ENCODE assay signal across 8 cellular contexts in the genomic region with DNA sequence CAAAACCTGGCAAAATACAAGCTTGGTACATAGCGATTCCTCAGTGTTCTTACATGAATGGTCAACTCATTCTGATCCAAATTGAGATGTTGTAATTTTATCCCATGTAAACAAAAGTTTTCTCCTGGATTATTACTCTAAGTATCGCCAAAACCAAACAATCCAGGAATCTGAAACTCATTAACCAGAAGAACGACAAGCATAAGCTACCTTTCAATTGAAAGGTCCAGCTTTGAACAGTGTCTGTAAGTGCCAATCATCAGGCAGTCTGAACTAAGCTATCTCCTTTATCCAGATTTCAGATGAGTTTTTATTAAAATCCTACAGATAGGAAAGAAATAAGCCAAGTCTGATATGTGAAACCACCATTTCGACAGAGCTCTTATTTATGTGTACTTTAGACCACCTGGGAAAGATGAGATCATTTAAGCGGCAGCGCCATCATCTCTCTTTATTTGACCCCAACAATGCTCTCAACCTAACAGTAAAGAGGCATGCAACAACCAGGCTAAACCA. TPM values are rescaled to one million over a fixed set of nuclear protein-coding genes. Genes with fewer than 3 reads are reported as not detected.
DNase-seq lines count a peak whose midpoint lies in the region; ATAC-seq and TF ChIP-seq lines count a peak whose summit lies in the region.

No MANE protein-coding gene starts in this region.

- H3K27me3 ChIP-seq in GM06990 (replicated peaks; ENCODE audit: control insufficient read depth, insufficient read depth, low read length) (no peaks in the 10 kb centered on the region), NT2/D1 (ENCODE audit: insufficient read depth, insufficient read length) (no peaks in the 10 kb centered on the region)

- H3K4me1 ChIP-seq in NT2/D1 (ENCODE audit: insufficient read depth, insufficient read length), result peaks cover 2% of the 10 kb centered on the region

- H3K9ac ChIP-seq in NT2/D1 (ENCODE audit: insufficient read length, low read depth), result peak overlapping the region; percentile 98

- H3K27me3 Mint-ChIP-seq in progenitor cell of endocrine pancreas, result no peaks in the 10 kb centered on the region

- H3K4me3 ChIP-seq in GM06990 (replicated peaks; ENCODE audit: low read depth, low read length) (peak overlapping the region; percentile 97), NT2/D1 (ENCODE audit: insufficient read length, low read depth) (peak overlapping the region; percentile 95), epithelial cell of esophagus (ENCODE audit: low read length) (peak overlapping the region; percentile 97)

- H3K36me3 ChIP-seq in GM06990 (ENCODE audit: control insufficient read depth, insufficient read depth, low read length) (no peaks in the 10 kb centered on the region; the same call in 1 of the 2 replicates), NT2/D1 (ENCODE audit: insufficient read depth, insufficient read length, low read length) (peaks cover 20% of the 10 kb centered on the region)

- TF ChIP-seq CTCF in GM06990 (IDR thresholded peaks at IDR 0.05; ENCODE audit: insufficient read depth, low read length, poor library complexity, severe bottlenecking) (no peak), epithelial cell of esophagus (IDR thresholded peaks at IDR 0.05; ENCODE audit: insufficient read depth, low read depth, low read length, missing control alignments) (peak; percentile 10), progenitor cell of endocrine pancreas (IDR thresholded peaks at IDR 0.05; ENCODE audit: unreplicated experiment) (no peak)

- peak overlapping the region; percentile 99 for H3K27ac Mint-ChIP-seq in progenitor cell of endocrine pancreas

- H3K4me1 Mint-ChIP-seq in progenitor cell of endocrine pancreas (ENCODE audit: low read depth), result peaks cover 38% of the 10 kb centered on the region

- DNase-seq in GM06990 (ENCODE audit: extremely low read depth, insufficient read length), result no peak
- DNase-seq in NT2/D1 (ENCODE audit: low read depth, low spot score), result no peak
- DNase-seq in epithelial cell of esophagus (ENCODE audit: low read depth), result no peak
- DNase-seq in progenitor cell of endocrine pancreas (ENCODE audit: low spot score, unreplicated experiment), result no peak
- DNase-seq in AG20443 (ENCODE audit: low spot score), result no peak
- no peak for DNase-seq in NCI-H1048 (lab: John Stamatoyannopoulos, UW)
- DNase-seq in activated CD4-positive, alpha-beta T cell treated with anti-CD3 and anti-CD28 coated beads for 4 hours, result no peak

- no peak for ATAC-seq in GM21515 (IDR thresholded peaks at IDR 0.05; ENCODE audit: unreplicated experiment)

- H3K4me3 Mint-ChIP-seq in progenitor cell of endocrine pancreas (ENCODE audit: low read depth), result peak overlapping the region; percentile 99

- peaks cover 3% of the 10 kb centered on the region for H3K36me3 Mint-ChIP-seq in progenitor cell of endocrine pancreas (ENCODE audit: insufficient read depth)

- no peaks in the 10 kb centered on the region for H3K9me3 Mint-ChIP-seq in progenitor cell of endocrine pancreas (ENCODE audit: low read depth)

- no peaks in the 10 kb centered on the region for H3K9me3 ChIP-seq in NT2/D1 (ENCODE audit: insufficient read depth, low read length)

RNA-seq across cellular contexts. Expression of gene MEX3C, which starts 2.3 kb away (rescaled TPM):
- 86.2 and 91.1 TPM in 2 replicates for total RNA-seq in progenitor cell of endocrine pancreas
